9 cellular contexts compared by ENCODE assay signal in the genomic region with DNA sequence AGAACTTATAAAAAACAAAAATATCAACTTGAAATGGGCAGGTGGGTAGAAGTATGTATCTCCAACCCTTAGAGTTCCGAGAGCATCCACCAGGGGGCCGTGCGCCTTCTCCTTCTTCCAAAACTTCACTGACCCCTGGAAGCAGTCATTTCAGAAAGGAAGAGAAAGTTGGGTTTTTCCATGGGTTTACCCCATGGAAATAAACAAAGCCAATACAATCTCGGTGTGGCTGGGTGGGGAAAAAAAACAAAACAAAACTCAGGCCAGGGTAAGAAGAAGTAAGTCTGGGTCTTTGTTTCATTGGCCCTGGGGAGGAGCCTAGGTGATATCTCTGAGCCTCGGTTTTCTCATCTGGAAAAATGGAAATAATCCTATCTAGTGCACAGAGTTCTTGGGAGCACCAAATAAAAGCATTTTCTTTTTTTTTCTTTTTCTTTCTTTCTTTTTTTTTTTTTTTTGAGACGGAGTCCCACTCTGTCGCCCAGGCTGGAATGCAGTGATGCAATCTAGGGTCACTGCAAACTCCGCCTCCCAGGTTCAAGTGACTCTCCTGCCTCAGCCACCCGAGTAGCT. TPM values are rescaled to one million over a fixed set of nuclear protein-coding genes. Genes with fewer than 3 reads are reported as not detected.
A peak's percentile ranks its signal among the peaks of the same experiment; 100 is the strongest.
DNase-seq lines count a peak whose midpoint lies in the region; ATAC-seq and TF ChIP-seq lines count a peak whose summit lies in the region.
"Had no signal": no experiment of that assay in that cellular context is flagged by ENCODE, and none has a peak within 500 bp of the region (broad histone marks: within the 10 kb centered on the region; RNA-seq: fewer than 3 reads in every experiment).

No MANE protein-coding gene starts in this region.

- WGBS in heart left ventricle, 4 donors: 51 to 53% (median 51%) methylated on average over 9 of the region's 9 CpGs

- ATAC-seq in heart left ventricle (peak in 2 of 4 donors; percentile 44 to 47), HG03280 (IDR thresholded peaks at IDR 0.05; ENCODE audit: unreplicated experiment) (no peak), HG03521 (IDR thresholded peaks at IDR 0.05; ENCODE audit: unreplicated experiment) (no peak)

- intact Hi-C loops in heart left ventricle (cut with DNase I): loop anchor here in 1 of 10 donors (10.0 kb wide), 1 partner anchor 170 kb away; no protein-coding TSS in a partner anchor

- H3K27me3 ChIP-seq in HAP-1 (ENCODE audit: low read depth): no peaks in the 10 kb centered on the region
- H3K27me3 ChIP-seq in SJCRH30: no peaks in the 10 kb centered on the region
- no peaks in the 10 kb centered on the region for H3K27me3 ChIP-seq in heart left ventricle

- H3K4me1 ChIP-seq in HAP-1 (no peaks in the 10 kb centered on the region), SJCRH30 (no peaks in the 10 kb centered on the region), heart left ventricle (peaks cover 0 to 4% (median 0%) of the 10 kb centered on the region in 12 donors)

- DNase-seq in Ammon's horn (ENCODE audit: low spot score): peak; percentile 13
- DNase-seq in HAP-1 (ENCODE audit: low spot score in 2 of 2): peak; percentile 58 to 87
- DNase-seq in SJCRH30: peak; percentile 47 to 67
- DNase-seq in activated naive CD4-positive, alpha-beta T cell (lab: John Stamatoyannopoulos, UW): peak; percentile 17 to 57 (median 37)
- peak; percentile 38 to 63 (median 41) for DNase-seq in heart left ventricle
- DNase-seq in stimulated activated CD4-positive, alpha-beta T cell treated with anti-CD3 and anti-CD28 coated beads, Interleukin-12 subunit alpha, Interleukin-12 subunit beta, amount 100 ng/mL, for 24 hours (ENCODE audit: low read depth in 2 of 2): peak; percentile 29 to 66

- H3K36me3 ChIP-seq in HAP-1 (replicated peaks) (no peaks in the 10 kb centered on the region), SJCRH30 (no peaks in the 10 kb centered on the region), heart left ventricle (no peaks in the 10 kb centered on the region)

- H3K27ac ChIP-seq in SJCRH30 (no peak overlapping the region), heart left ventricle (no peak overlapping the region)

- no peak for TF ChIP-seq POLR2A in heart left ventricle (IDR thresholded peaks at IDR 0.05)

- H3K9me3 ChIP-seq in HAP-1 (no peaks in the 10 kb centered on the region), SJCRH30 (replicated peaks) (no peaks in the 10 kb centered on the region), heart left ventricle (no peaks in the 10 kb centered on the region)

- in situ Hi-C loops in HAP-1 (cut with MboI; ENCODE audit: low sequenced_read_pairs): no loop called here

- H3K4me3 ChIP-seq in HAP-1 (no peak overlapping the region), SJCRH30 (no peak overlapping the region), heart left ventricle (no peak overlapping the region)

- TF ChIP-seq CTCF in heart left ventricle (IDR thresholded peaks at IDR 0.05): peak; percentile 46 to 75 (median 59)

RNA-seq across cellular contexts. Expression of a gene that starts 33.6 kb away (rescaled TPM):
- 0.04 and 0.10 TPM in 2 replicates for total RNA-seq in SJCRH30 (2014; rRNA removed; shearing (Covaris generic))
- not detected for total RNA-seq in heart left ventricle
- under 1 TPM in 1 of 2 donors, not detected in 1; 0.03 TPM for polyA plus RNA-seq in heart left ventricle
- total RNA-seq: subcutaneous adipose tissue had no signal

RNA-seq across cellular contexts. Expression of a gene that starts 40.6 kb away (rescaled TPM):
- total RNA-seq in SJCRH30 (2014; rRNA removed; shearing (Covaris generic)): 14.9 and 16.1 TPM in 2 replicates
- total RNA-seq in heart left ventricle: 10 to 100 TPM; 16.1 to 48.2 (median 27.0) TPM
- polyA plus RNA-seq in heart left ventricle: 10 to 100 TPM in 1 of 2 donors, 1 to 10 TPM in 1; 8.2 to 16.6 TPM

Comparison
In these comparisons a context has a peak if more than half of its experiments do, and no peak if none do; other contexts are left out.
1. DNase-seq: peak in every context shown above with its lines; median percentile 72 in HAP-1; 57 in SJCRH30; 48 in stimulated activated CD4-positive, alpha-beta T cell treated with anti-CD3 and anti-CD28 coated beads, Interleukin-12 subunit alpha, Interleukin-12 subunit beta, amount 100 ng/mL, for 24 hours; 41 in heart left ventricle; 37 in activated naive CD4-positive, alpha-beta T cell; 13 in Ammon's horn.